ENCODE assay signal across 8 cellular contexts in the genomic region with DNA sequence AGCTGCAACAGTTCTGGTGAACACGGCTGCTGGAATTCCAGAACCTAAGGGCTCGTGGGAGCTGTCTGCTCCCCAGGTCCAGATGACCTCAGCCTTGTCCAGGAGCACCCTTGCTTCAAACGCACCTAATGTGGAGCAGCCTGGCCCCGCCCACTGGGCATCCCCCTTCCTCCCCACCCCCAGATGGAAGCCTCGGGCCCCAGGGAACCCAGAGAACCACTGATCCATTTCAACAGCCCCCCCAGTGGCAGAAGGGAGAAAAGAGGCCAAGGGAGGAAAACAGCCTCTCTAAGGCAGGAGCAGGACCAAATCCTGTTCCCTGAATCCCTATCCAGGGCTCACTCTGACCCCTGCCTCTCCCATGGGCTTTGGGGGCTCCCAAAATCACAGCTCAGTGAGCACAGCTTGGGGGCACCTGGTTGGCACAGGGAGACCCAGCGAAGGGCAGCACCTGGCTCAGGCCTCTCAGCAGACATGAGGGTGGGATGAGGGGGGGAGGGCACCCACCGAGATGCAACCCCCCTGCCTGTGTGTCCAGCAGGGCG. TPM values are rescaled to one million over a fixed set of nuclear protein-coding genes. Genes with fewer than 3 reads are reported as not detected.
DNase-seq lines count a peak whose midpoint lies in the region; ATAC-seq lines count a peak whose summit lies in the region.

No MANE protein-coding gene starts in this region.

- H3K27me3 Mint-ChIP-seq in activated T-cell treated with anti-CD3 and anti-CD28 coated beads, Interleukin-2, amount 50 U/mL, for 4 hours (ENCODE audit: low read depth), result no peaks in the 10 kb centered on the region

- intact Hi-C loops in left ventricle myocardium superior (cut with micrococcal nuclease), result no loop called here

- peaks cover 12% of the 10 kb centered on the region for H3K36me3 Mint-ChIP-seq in activated T-cell treated with anti-CD3 and anti-CD28 coated beads, Interleukin-2, amount 50 U/mL, for 4 hours (ENCODE audit: insufficient read depth)

- peaks cover 69% of the 10 kb centered on the region for H3K4me1 Mint-ChIP-seq in activated T-cell treated with anti-CD3 and anti-CD28 coated beads, Interleukin-2, amount 50 U/mL, for 4 hours (ENCODE audit: low read depth)

- peak overlapping the region; percentile 89 for H3K27ac ChIP-seq in thymus (ENCODE audit: low read depth)

- WGBS in thymus, result 37% methylated on average over 8 of the region's 8 CpGs

- H3K27me3 ChIP-seq in thymus (ENCODE audit: control insufficient read depth, insufficient read depth), result no peaks in the 10 kb centered on the region

- peak overlapping the region; percentile 88 for H3K4me3 Mint-ChIP-seq in activated T-cell treated with anti-CD3 and anti-CD28 coated beads, Interleukin-2, amount 50 U/mL, for 4 hours

- ATAC-seq in activated T-cell treated with anti-CD3 and anti-CD28 coated beads, Interleukin-2, amount 50 U/mL, for 4 hours, result peak in 1 of 2 donors; percentile 58
- peak; percentile 11 for ATAC-seq in left ventricle myocardium superior

- H3K36me3 ChIP-seq in thymus (ENCODE audit: control insufficient read depth, insufficient read depth), result peaks cover 12% of the 10 kb centered on the region

- peaks cover 29% of the 10 kb centered on the region for H3K4me1 ChIP-seq in thymus (ENCODE audit: control insufficient read depth, insufficient read depth, low read length)

- H3K9me3 Mint-ChIP-seq in activated T-cell treated with anti-CD3 and anti-CD28 coated beads, Interleukin-2, amount 50 U/mL, for 4 hours, result no peaks in the 10 kb centered on the region

- DNase-seq in activated effector memory CD4-positive, alpha-beta T cell treated with anti-CD3 and anti-CD28 coated beads, Interleukin-2, amount 50 U/mL, for 16 hours, result peak; percentile 77
- no peak for DNase-seq in activated effector memory CD4-positive, alpha-beta T cell treated with Interleukin-2 at 50 U/mL for 16 hours
- DNase-seq in activated T-cell treated with anti-CD3 and anti-CD28 coated beads, Interleukin-2, amount 50 U/mL, for 4 hours, result peak; percentile 71
- DNase-seq in left ventricle myocardium superior, result no peak
- DNase-seq in OCI-M2 (lab: John Stamatoyannopoulos, UW; ENCODE audit: unreplicated experiment), result no peak
- no peak for DNase-seq in NCI-H345 (lab: John Stamatoyannopoulos, UW)
- no peak for DNase-seq in NCI-H748 (lab: John Stamatoyannopoulos, UW; ENCODE audit: unreplicated experiment)

- H3K9me3 ChIP-seq in thymus (ENCODE audit: control insufficient read depth), result no peaks in the 10 kb centered on the region

- H3K4me3 ChIP-seq in thymus (ENCODE audit: low read length), result peak overlapping the region; percentile 60

RNA-seq across cellular contexts. Expression of gene CYTH4, which starts 1.2 kb away (rescaled TPM):
- 10 to 100 TPM in 1 of 3 donors, 1 to 10 TPM in 2; 9.0 to 10.9 (median 9.7) TPM for total RNA-seq in activated T-cell treated with anti-CD3 and anti-CD28 coated beads, Interleukin-2, amount 50 U/mL, for 4 hours
- 6.2 TPM for total RNA-seq in left ventricle myocardium superior
- 54.6 TPM for polyA plus RNA-seq in thymus

RNA-seq across cellular contexts. Expression of gene RAC2, which starts 39.4 kb away (rescaled TPM):
- 100 to 1,000 TPM; 388 to 432 (median 395) TPM for total RNA-seq in activated T-cell treated with anti-CD3 and anti-CD28 coated beads, Interleukin-2, amount 50 U/mL, for 4 hours
- 5.1 TPM for total RNA-seq in left ventricle myocardium superior
- 206 TPM for polyA plus RNA-seq in thymus

Comparison
In these comparisons a context has a peak if more than half of its experiments do, and no peak if none do; other contexts are left out.
1. DNase-seq: peak in activated effector memory CD4-positive, alpha-beta T cell treated with anti-CD3 and anti-CD28 coated beads, Interleukin-2, amount 50 U/mL, for 16 hours (single experiment) and activated T-cell treated with anti-CD3 and anti-CD28 coated beads, Interleukin-2, amount 50 U/mL, for 4 hours (single experiment); none in activated effector memory CD4-positive, alpha-beta T cell treated with Interleukin-2 at 50 U/mL for 16 hours (single experiment), left ventricle myocardium superior (single experiment), OCI-M2 (single experiment), NCI-H345 (single experiment) and NCI-H748 (single experiment).
2. RNA of gene RAC2, which starts 39.4 kb away (total RNA-seq): 388 to 432 TPM in activated T-cell treated with anti-CD3 and anti-CD28 coated beads, Interleukin-2, amount 50 U/mL, for 4 hours; 5.1 TPM in left ventricle myocardium superior (single experiment); every median in the first group is over 10 times any median in the second.